Comparison of ENCODE assay signal across 1 cellular context in genomic region chr3:69013256-69014021, GRCh38.
A peak's percentile ranks its signal among the peaks of the same experiment; 100 is the strongest.
TF ChIP-seq lines count a peak whose summit lies in the region.

Gene EOGT, minus strand, starts transcription at chr3:69013684. Its CDS starts 3,838 bp downstream, at chr3:69009846.

TF ChIP-seq in HepG2, 621 proteins besides CTCF, POLR2A, EP300 and RAD21 (continued from another document and continues in another):
- TF ChIP-seq MLXIP (CRISPR knock-in tag; IDR thresholded peaks at IDR 0.05; ENCODE audit: borderline replicate concordance) (no peak; the same call in 1 of the 2 replicates), CBX1 (IDR thresholded peaks at IDR 0.05; ENCODE audit: low read depth) (no peak), CSRNP2 (CRISPR knock-in tag; conservative IDR thresholded peaks at IDR 0.05; ENCODE audit: low read depth) (no peak), MXI1 (IDR thresholded peaks at IDR 0.05; ENCODE audit: borderline replicate concordance, low read depth, low read length) (no peak), ZNF549 (CRISPR knock-in tag; IDR thresholded peaks at IDR 0.05) (no peak), ZFX (CRISPR knock-in tag; IDR thresholded peaks at IDR 0.05; ENCODE audit: low read depth) (peak; percentile 82), ONECUT2 (CRISPR knock-in tag; IDR thresholded peaks at IDR 0.05) (no peak), ZNF292 (CRISPR knock-in tag; IDR thresholded peaks at IDR 0.05; ENCODE audit: borderline replicate concordance, low read depth) (0 out of 2 replicates have a peak, but pooled peaks have one; percentile 32), GATA4 (IDR thresholded peaks at IDR 0.05; ENCODE audit: borderline replicate concordance, low read depth) (no peak), NFRKB (IDR thresholded peaks at IDR 0.05) (no peak), TCF12 (IDR thresholded peaks at IDR 0.05) (no peak), TCF12 (CRISPR knock-in tag; IDR thresholded peaks at IDR 0.05) (peak; percentile 81), KLF16 (CRISPR knock-in tag; IDR thresholded peaks at IDR 0.05) (peak in 1 of 2 experiments; percentile 50; a peak in 2 of 4 replicates), NFYB (CRISPR knock-in tag; IDR thresholded peaks at IDR 0.05) (no peak), ZNF609 (CRISPR knock-in tag; IDR thresholded peaks at IDR 0.05; ENCODE audit: borderline replicate concordance) (peak; percentile 44; the same call in 1 of the 2 replicates), SETDB1 (CRISPR knock-in tag; IDR thresholded peaks at IDR 0.05; ENCODE audit: borderline replicate concordance) (no peak), CEBPZ (IDR thresholded peaks at IDR 0.05; ENCODE audit: low read length) (no peak), NFE2L2 (IDR thresholded peaks at IDR 0.05; ENCODE audit: low read length) (no peak), ZNF331 (CRISPR knock-in tag; IDR thresholded peaks at IDR 0.05) (peak; percentile 50; the same call in 1 of the 2 replicates), ZNF446 (CRISPR knock-in tag; IDR thresholded peaks at IDR 0.05) (peak; percentile 74; the same call in 1 of the 2 replicates), TBX2 (CRISPR knock-in tag; IDR thresholded peaks at IDR 0.05; ENCODE audit: borderline replicate concordance) (peak; percentile 89), DMAP1 (CRISPR knock-in tag; IDR thresholded peaks at IDR 0.05) (peak; percentile 78), NFKB2 (CRISPR knock-in tag; IDR thresholded peaks at IDR 0.05; ENCODE audit: borderline replicate concordance) (peak; percentile 79), EHMT2 (IDR thresholded peaks at IDR 0.05; ENCODE audit: borderline replicate concordance, low read depth, low read length) (no peak), TEAD3 (CRISPR knock-in tag; optimal IDR thresholded peaks at IDR 0.05; ENCODE audit: borderline replicate concordance) (no peak), CCDC6 (CRISPR knock-in tag; IDR thresholded peaks at IDR 0.05) (no peak; the same call in 1 of the 2 replicates), ZNF850 (CRISPR knock-in tag; conservative IDR thresholded peaks at IDR 0.05) (no peak), HOXA5 (CRISPR knock-in tag; IDR thresholded peaks at IDR 0.05) (peak; percentile 36; the same call in 1 of the 2 replicates), ZNF138 (CRISPR knock-in tag; IDR thresholded peaks at IDR 0.05; ENCODE audit: low read depth) (peak; percentile 77; the same call in 1 of the 2 replicates), HES4 (CRISPR knock-in tag; IDR thresholded peaks at IDR 0.05; ENCODE audit: borderline replicate concordance) (peak; percentile 72; the same call in 1 of the 2 replicates), EED (CRISPR knock-in tag; IDR thresholded peaks at IDR 0.05) (peak; percentile 93), FOXP4 (CRISPR knock-in tag; IDR thresholded peaks at IDR 0.05) (0 out of 2 replicates have a peak, but pooled peaks have one; percentile 13), ZNF547 (CRISPR knock-in tag; IDR thresholded peaks at IDR 0.05) (peak; percentile 89), RNF219 (CRISPR knock-in tag; IDR thresholded peaks at IDR 0.05) (no peak; the same call in 1 of the 2 replicates), SOX13 (IDR thresholded peaks at IDR 0.05) (no peak), SOX13 (CRISPR knock-in tag; conservative IDR thresholded peaks at IDR 0.05 in 1 of 2, IDR thresholded peaks at IDR 0.05 in 1 of 2) (no peak), ZNF101 (CRISPR knock-in tag; IDR thresholded peaks at IDR 0.05; ENCODE audit: borderline replicate concordance, low read depth) (no peak; the same call in 1 of the 2 replicates), ATAD3A (CRISPR knock-in tag; IDR thresholded peaks at IDR 0.05) (no peak), RXRB (CRISPR knock-in tag; IDR thresholded peaks at IDR 0.05; ENCODE audit: borderline replicate concordance) (0 out of 2 replicates have a peak, but pooled peaks have one; percentile 29), RBAK (CRISPR knock-in tag; IDR thresholded peaks at IDR 0.05) (no peak), RXRA (CRISPR knock-in tag; IDR thresholded peaks at IDR 0.05) (peak; percentile 41; the same call in 1 of the 2 replicates), SKIL (CRISPR knock-in tag; IDR thresholded peaks at IDR 0.05; ENCODE audit: borderline replicate concordance) (no peak; the same call in 1 of the 2 replicates), ZKSCAN5 (CRISPR knock-in tag; IDR thresholded peaks at IDR 0.05) (no peak), ZNF766 (CRISPR knock-in tag; IDR thresholded peaks at IDR 0.05; ENCODE audit: borderline replicate concordance) (peak; percentile 69; the same call in 1 of the 2 replicates), ZNF30 (CRISPR knock-in tag; IDR thresholded peaks at IDR 0.05) (no peak; the same call in 1 of the 2 replicates), SP140L (CRISPR knock-in tag; IDR thresholded peaks at IDR 0.05; ENCODE audit: borderline replicate concordance) (no peak), SKI (IDR thresholded peaks at IDR 0.05; ENCODE audit: partially characterized antibody) (peak; percentile 51), ZNF354B (CRISPR knock-in tag; IDR thresholded peaks at IDR 0.05) (no peak)
